Comparison of ENCODE assay signal across 9 cellular contexts in genomic region chr13:25752957-25753540, GRCh38.
DNase-seq lines count a peak whose midpoint lies in the region; FAIRE-seq and TF ChIP-seq lines count a peak whose summit lies in the region.
"Had no signal": no experiment of that assay in that cellular context is flagged by ENCODE, and none has a peak within 500 bp of the region (broad histone marks: within the 10 kb centered on the region; RNA-seq: fewer than 3 reads in every experiment).

No MANE protein-coding gene starts in this region.

- H2AFZ ChIP-seq in endothelial cell of umbilical vein (ENCODE audit: low read depth, low read length) = peak overlapping the region; percentile 12
- H2AFZ ChIP-seq in osteoblast (ENCODE audit: low read length) = peak overlapping the region; percentile 75

- no peak overlapping the region for H3K4me3 Mint-ChIP-seq in Calu3 (ENCODE audit: low read depth, unreplicated experiment)

- no peak for TF ChIP-seq POLR2A in endothelial cell of umbilical vein (IDR thresholded peaks at IDR 0.05; ENCODE audit: low read depth, low read length)

- H3K27me3 Mint-ChIP-seq in Calu3 (ENCODE audit: unreplicated experiment) = peaks cover 30% of the 10 kb centered on the region

- H3K9me3 ChIP-seq in endothelial cell of umbilical vein (replicated peaks; ENCODE audit: control insufficient read depth, insufficient read depth, low read length) (no peaks in the 10 kb centered on the region), osteoblast (ENCODE audit: low read depth, low read length) (no peaks in the 10 kb centered on the region)

- no peaks in the 10 kb centered on the region for H3K36me3 Mint-ChIP-seq in Calu3 (ENCODE audit: insufficient read depth, unreplicated experiment)

- H3K4me3 ChIP-seq in endothelial cell of umbilical vein (replicated peaks in 1 of 3; ENCODE audit: insufficient read depth in 1 of 3, low read depth in 1 of 3, low read length in 3 of 3) = no peak overlapping the region
- no peak overlapping the region for H3K4me3 ChIP-seq in osteoblast (ENCODE audit: insufficient read depth, low read length)

- CTCF ChIA-PET in endothelial cell of umbilical vein (lab: Charles Lee) (interaction anchor here (0.8 to 1.2 kb wide), 3 partner anchors 8 to 309 kb away, joined by 3 to 4 read pairs (median 3); no protein-coding TSS in a partner anchor), Calu3 (lab: Charles Lee) (interaction anchor here (0.5 to 0.9 kb wide), 2 partner anchors 10 to 296 kb away, joined by 3 read pairs; no protein-coding TSS in a partner anchor)

- intact Hi-C loops in endothelial cell of umbilical vein (cut with micrococcal nuclease) = no loop called here
- intact Hi-C loops in Calu3 (cut with micrococcal nuclease; ENCODE audit: unreplicated experiment) = loop anchor here (5.0 kb wide), 1 partner anchor 319 kb away; no protein-coding TSS in a partner anchor

- no peaks in the 10 kb centered on the region for H3K4me1 ChIP-seq in endothelial cell of umbilical vein (ENCODE audit: control insufficient read depth, extremely low read depth, insufficient read depth, low read length)
- peaks cover 18% of the 10 kb centered on the region for H3K4me1 ChIP-seq in osteoblast (ENCODE audit: insufficient read depth, low read length)

- no peak for FAIRE-seq in endothelial cell of umbilical vein (lab: Jason Lieb, UNC)

- H4K20me1 ChIP-seq in endothelial cell of umbilical vein (replicated peaks; ENCODE audit: control insufficient read depth, extremely low read depth, insufficient read depth, low read length) = no peaks in the 10 kb centered on the region
- no peaks in the 10 kb centered on the region for H4K20me1 ChIP-seq in osteoblast (ENCODE audit: insufficient read depth, low read length)

- no peaks in the 10 kb centered on the region for H3K27me3 ChIP-seq in endothelial cell of umbilical vein (ENCODE audit: control insufficient read depth in 2 of 2, insufficient read depth in 2 of 2, low read length in 2 of 2)
- H3K27me3 ChIP-seq in osteoblast (ENCODE audit: insufficient read depth, low read length) = no peaks in the 10 kb centered on the region

- dilution Hi-C loops in endothelial cell of umbilical vein (cut with MboI; ENCODE audit: extremely low pct_ligation_motif_present, low sequenced_read_pairs) = no loop called here

- H3K36me3 ChIP-seq in endothelial cell of umbilical vein (ENCODE audit: control insufficient read depth in 2 of 2, extremely low read depth in 1 of 2, insufficient read depth in 2 of 2, low read length in 2 of 2) = no peaks in the 10 kb centered on the region
- H3K36me3 ChIP-seq in osteoblast (ENCODE audit: insufficient read depth, low read length) = no peaks in the 10 kb centered on the region

- H3K79me2 ChIP-seq in endothelial cell of umbilical vein (ENCODE audit: control insufficient read depth, insufficient read depth, low read length) (no peaks in the 10 kb centered on the region), osteoblast (ENCODE audit: insufficient read depth, low read length) (no peaks in the 10 kb centered on the region)

- H3K9me3 Mint-ChIP-seq in Calu3 (ENCODE audit: low read depth, unreplicated experiment) = no peaks in the 10 kb centered on the region

- H3K27ac ChIP-seq in endothelial cell of umbilical vein (ENCODE audit: insufficient read depth, low read depth, low read length) = no peak overlapping the region
- no peak overlapping the region for H3K27ac ChIP-seq in osteoblast (ENCODE audit: low read depth, low read length)

- H3K9me1 ChIP-seq in endothelial cell of umbilical vein (replicated peaks; ENCODE audit: control insufficient read depth, extremely low read depth, insufficient read depth, low read length) = no peaks in the 10 kb centered on the region

- H3K4me2 ChIP-seq in endothelial cell of umbilical vein (ENCODE audit: insufficient read depth, low read length) (no peak overlapping the region), osteoblast (ENCODE audit: insufficient read depth, low read length) (peak overlapping the region; percentile 50)

- TF ChIP-seq CTCF in endothelial cell of umbilical vein (IDR thresholded peaks at IDR 0.05; ENCODE audit: extremely low read depth in 1 of 2, insufficient read depth in 1 of 2, low read depth in 1 of 2, low read length in 2 of 2) (no peak), osteoblast (IDR thresholded peaks at IDR 0.05; ENCODE audit: extremely low read depth, low read depth, low read length) (no peak), Calu3 (IDR thresholded peaks at IDR 0.05; ENCODE audit: unreplicated experiment) (no peak)

- no peaks in the 10 kb centered on the region for H3K4me1 Mint-ChIP-seq in Calu3 (ENCODE audit: low read depth, unreplicated experiment)

- POLR2A ChIA-PET in endothelial cell of umbilical vein (lab: Charles Lee) = no interaction called here

- no peak overlapping the region for H3K9ac ChIP-seq in endothelial cell of umbilical vein (replicated peaks; ENCODE audit: extremely low read depth, insufficient read depth, low read length)

- DNase-seq in EL (peak; percentile 74), NCI-H2196 (lab: John Stamatoyannopoulos, UW; ENCODE audit: unreplicated experiment) (peak; percentile 60), endothelial cell of umbilical vein (ENCODE audit: low read depth, low spot score) (peak; percentile 43), osteoblast (ENCODE audit: insufficient read length, low spot score, missing footprints) (peak; percentile 93), Calu3 (no peak), mesenteric fat pad (ENCODE audit: low spot score) (no peak), dermis blood vessel endothelial cell (no peak)
- no peak for DNase-seq in stimulated activated CD4-positive, alpha-beta T cell treated with anti-CD3 and anti-CD28 coated beads, Interleukin-4, amount 100 ng/mL, for 24 hours
- DNase-seq: activated CD4-positive, alpha-beta T cell treated with anti-CD3 and anti-CD28 coated beads for 48 hours had no signal

- BruUV-seq in endothelial cell of umbilical vein (replicated peaks; lab: Mats Ljungman, UMichigan) (no TSS peak), Calu3 (replicated peaks; lab: Mats Ljungman, UMichigan) (no TSS peak)

- H3K27ac Mint-ChIP-seq in Calu3 (ENCODE audit: unreplicated experiment) = no peak overlapping the region

TF ChIP-seq in endothelial cell of umbilical vein, 7 proteins besides CTCF, POLR2A, EP300 and RAD21:
- peak; percentile 58 for TF ChIP-seq FOS (IDR thresholded peaks at IDR 0.05; ENCODE audit: borderline replicate concordance, insufficient read depth, low read length)
- TF ChIP-seq MYC (IDR thresholded peaks at IDR 0.05; ENCODE audit: low read depth, low read length) = no peak

Comparison
In these comparisons a context has a peak if more than half of its experiments do, and no peak if none do; other contexts are left out.
1. DNase-seq: peak in EL (single experiment), NCI-H2196 (single experiment), endothelial cell of umbilical vein (single experiment) and osteoblast (single experiment); none in stimulated activated CD4-positive, alpha-beta T cell treated with anti-CD3 and anti-CD28 coated beads, Interleukin-4, amount 100 ng/mL, for 24 hours (single experiment), Calu3 (single experiment), mesenteric fat pad (single experiment) and dermis blood vessel endothelial cell (single experiment).